In the genomic region with DNA sequence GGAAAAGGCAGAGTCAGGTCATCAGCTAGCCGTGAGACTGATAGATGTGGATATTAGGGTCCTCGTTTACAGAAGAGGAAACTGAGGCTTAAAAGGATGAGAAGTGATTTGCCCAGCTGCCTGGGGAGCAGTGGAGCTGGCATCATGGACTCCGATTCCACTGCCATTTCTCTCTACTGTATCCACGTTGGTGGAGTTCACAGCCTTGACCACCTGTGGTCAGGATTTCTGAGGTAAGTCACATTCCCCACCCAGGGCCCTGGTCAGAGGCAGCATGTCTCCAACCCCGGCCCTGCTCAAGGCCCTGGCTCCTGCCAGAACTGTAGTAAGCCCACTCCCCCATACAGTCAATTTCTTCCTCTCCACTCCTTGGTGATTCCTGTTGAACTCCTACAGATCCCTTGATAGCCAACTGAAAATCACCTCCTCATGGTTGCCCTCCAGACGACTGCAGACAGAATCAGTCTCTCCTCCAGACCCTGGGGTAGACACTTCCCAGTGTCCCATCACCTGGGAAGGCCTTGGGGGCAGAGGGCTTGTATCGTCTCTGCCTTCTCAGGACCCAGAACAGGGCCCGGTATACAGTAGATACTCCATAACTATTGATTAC, we compare ENCODE assay signal across 2 cellular contexts.
TF ChIP-seq lines count a peak whose summit lies in the region.

No MANE protein-coding gene starts in this region.

TF ChIP-seq in HepG2, 621 proteins besides CTCF, POLR2A, EP300 and RAD21 (continues in another document):
- TF ChIP-seq ZNF777 (CRISPR knock-in tag; IDR thresholded peaks at IDR 0.05): no peak
- TF ChIP-seq, protein P1, sequence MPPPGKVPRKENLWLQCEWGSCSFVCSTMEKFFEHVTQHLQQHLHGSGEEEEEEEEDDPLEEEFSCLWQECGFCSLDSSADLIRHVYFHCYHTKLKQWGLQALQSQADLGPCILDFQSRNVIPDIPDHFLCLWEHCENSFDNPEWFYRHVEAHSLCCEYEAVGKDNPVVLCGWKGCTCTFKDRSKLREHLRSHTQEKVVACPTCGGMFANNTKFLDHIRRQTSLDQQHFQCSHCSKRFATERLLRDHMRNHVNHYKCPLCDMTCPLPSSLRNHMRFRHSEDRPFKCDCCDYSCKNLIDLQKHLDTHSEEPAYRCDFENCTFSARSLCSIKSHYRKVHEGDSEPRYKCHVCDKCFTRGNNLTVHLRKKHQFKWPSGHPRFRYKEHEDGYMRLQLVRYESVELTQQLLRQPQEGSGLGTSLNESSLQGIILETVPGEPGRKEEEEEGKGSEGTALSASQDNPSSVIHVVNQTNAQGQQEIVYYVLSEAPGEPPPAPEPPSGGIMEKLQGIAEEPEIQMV (CRISPR knock-in tag; IDR thresholded peaks at IDR 0.05; ENCODE audit: low read depth): no peak
- TF ChIP-seq ZNF768 (CRISPR knock-in tag; IDR thresholded peaks at IDR 0.05): no peak
- TF ChIP-seq, protein P2, sequence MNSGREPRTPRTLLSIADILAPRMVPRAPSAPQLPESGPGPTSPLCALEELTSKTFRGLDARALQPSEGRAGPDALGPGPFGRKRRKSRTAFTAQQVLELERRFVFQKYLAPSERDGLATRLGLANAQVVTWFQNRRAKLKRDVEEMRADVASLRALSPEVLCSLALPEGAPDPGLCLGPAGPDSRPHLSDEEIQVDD (CRISPR knock-in tag; IDR thresholded peaks at IDR 0.05; ENCODE audit: borderline replicate concordance): no peak
- TF ChIP-seq, protein P3, sequence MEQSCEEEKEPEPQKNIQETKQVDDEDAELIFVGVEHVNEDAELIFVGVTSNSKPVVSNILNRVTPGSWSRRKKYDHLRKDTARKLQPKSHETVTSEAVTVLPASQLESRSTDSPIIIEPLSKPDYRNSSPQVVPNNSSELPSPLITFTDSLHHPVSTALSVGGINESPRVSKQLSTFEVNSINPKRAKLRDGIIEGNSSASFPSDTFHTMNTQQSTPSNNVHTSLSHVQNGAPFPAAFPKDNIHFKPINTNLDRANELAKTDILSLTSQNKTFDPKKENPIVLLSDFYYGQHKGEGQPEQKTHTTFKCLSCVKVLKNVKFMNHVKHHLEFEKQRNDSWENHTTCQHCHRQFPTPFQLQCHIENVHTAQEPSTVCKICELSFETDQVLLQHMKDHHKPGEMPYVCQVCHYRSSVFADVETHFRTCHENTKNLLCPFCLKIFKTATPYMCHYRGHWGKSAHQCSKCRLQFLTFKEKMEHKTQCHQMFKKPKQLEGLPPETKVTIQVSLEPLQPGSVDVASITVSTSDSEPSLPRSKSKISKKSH (CRISPR knock-in tag; IDR thresholded peaks at IDR 0.05; ENCODE audit: borderline replicate concordance): no peak
- TF ChIP-seq STAT5B (CRISPR knock-in tag; IDR thresholded peaks at IDR 0.05): no peak
- TF ChIP-seq DNMT1 (CRISPR knock-in tag; IDR thresholded peaks at IDR 0.05): no peak
- no peak for TF ChIP-seq ZNF317 (CRISPR knock-in tag; IDR thresholded peaks at IDR 0.05)
- no peak for TF ChIP-seq PRPF4 (IDR thresholded peaks at IDR 0.05; ENCODE audit: low read depth, low read length, poor library complexity, severe bottlenecking)
- no peak for TF ChIP-seq SP2 (CRISPR knock-in tag; IDR thresholded peaks at IDR 0.05)
- TF ChIP-seq, protein P4, sequence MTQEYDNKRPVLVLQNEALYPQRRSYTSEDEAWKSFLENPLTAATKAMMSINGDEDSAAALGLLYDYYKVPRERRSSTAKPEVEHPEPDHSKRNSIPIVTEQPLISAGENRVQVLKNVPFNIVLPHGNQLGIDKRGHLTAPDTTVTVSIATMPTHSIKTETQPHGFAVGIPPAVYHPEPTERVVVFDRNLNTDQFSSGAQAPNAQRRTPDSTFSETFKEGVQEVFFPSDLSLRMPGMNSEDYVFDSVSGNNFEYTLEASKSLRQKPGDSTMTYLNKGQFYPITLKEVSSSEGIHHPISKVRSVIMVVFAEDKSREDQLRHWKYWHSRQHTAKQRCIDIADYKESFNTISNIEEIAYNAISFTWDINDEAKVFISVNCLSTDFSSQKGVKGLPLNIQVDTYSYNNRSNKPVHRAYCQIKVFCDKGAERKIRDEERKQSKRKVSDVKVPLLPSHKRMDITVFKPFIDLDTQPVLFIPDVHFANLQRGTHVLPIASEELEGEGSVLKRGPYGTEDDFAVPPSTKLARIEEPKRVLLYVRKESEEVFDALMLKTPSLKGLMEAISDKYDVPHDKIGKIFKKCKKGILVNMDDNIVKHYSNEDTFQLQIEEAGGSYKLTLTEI (CRISPR knock-in tag; conservative IDR thresholded peaks at IDR 0.05): no peak
- TF ChIP-seq PAF1 (CRISPR knock-in tag; IDR thresholded peaks at IDR 0.05): no peak

TF ChIP-seq in K562, 482 proteins besides CTCF, POLR2A, EP300 and RAD21:
- TF ChIP-seq RBM14 (IDR thresholded peaks at IDR 0.05; ENCODE audit: borderline replicate concordance, insufficient read depth, low read depth, low read length) (no peak), ZFP36 (IDR thresholded peaks at IDR 0.05; ENCODE audit: low read depth, low read length, partially characterized antibody) (peak; percentile 58)
TF ChIP-seq in K562: peak in this region for 1.
